ENCODE assay signal across 1 cellular context in genomic region chr1:44777547-44777946, GRCh38.
TF ChIP-seq lines count a peak whose summit lies in the region.

No MANE protein-coding gene starts in this region.

TF ChIP-seq in H1, 55 proteins besides CTCF, POLR2A, EP300 and RAD21:
- peak; percentile 19; the same call in 1 of the 2 replicates for TF ChIP-seq SP1 (IDR thresholded peaks at IDR 0.05; ENCODE audit: low read depth, low read length)
- no peak for TF ChIP-seq RNF2 (IDR thresholded peaks at IDR 0.05; ENCODE audit: borderline replicate concordance, low read depth, low read length, missing control alignments, poor library complexity, severe bottlenecking)
- no peak for TF ChIP-seq ZNF274 (IDR thresholded peaks at IDR 0.05; ENCODE audit: borderline replicate concordance, extremely low read depth, low read length)
- TF ChIP-seq BACH1 (IDR thresholded peaks at IDR 0.05; ENCODE audit: low read length), result no peak
